In genomic region chr18:21605218-21605617, GRCh38 we compare ENCODE assay signal across 23 cellular contexts. TPM values are rescaled to one million over a fixed set of nuclear protein-coding genes. Genes with fewer than 3 reads are reported as not detected.
DNase-seq lines count a peak whose midpoint lies in the region; ATAC-seq, FAIRE-seq and TF ChIP-seq lines count a peak whose summit lies in the region.
"Had no signal": no experiment of that assay in that cellular context is flagged by ENCODE, and none has a peak within 500 bp of the region (broad histone marks: within the 10 kb centered on the region; RNA-seq: fewer than 3 reads in every experiment).

No MANE protein-coding gene starts in this region.

- no peak overlapping the region for H3K27ac ChIP-seq in CD8-positive, alpha-beta T cell (ENCODE audit: low read depth, low read length)
- H3K27ac ChIP-seq in MM.1S (ENCODE audit: low read length) (peak overlapping the region; percentile 3; the same call in 1 of the 2 replicates), small intestine (ENCODE audit: low read depth in 1 of 2, low read length in 1 of 2) (peak overlapping the region in 1 of 2 donors; percentile 70)
- H3K27ac ChIP-seq: cardiac muscle cell, esophagus squamous epithelium had no signal

- no peaks in the 10 kb centered on the region for H3K27me3 Mint-ChIP-seq in CD8-positive, alpha-beta T cell (ENCODE audit: low read depth)
- H3K27me3 Mint-ChIP-seq: activated CD4-positive, alpha-beta T cell treated with anti-CD3 and anti-CD28 coated beads for 36 hours had no signal

- no peak for TF ChIP-seq CTCF in CD8-positive, alpha-beta T cell (IDR thresholded peaks at IDR 0.05)
- TF ChIP-seq CTCF in MM.1S (IDR thresholded peaks at IDR 0.05; ENCODE audit: low read length), result no peak

- POLR2A ChIA-PET in CD8-positive, alpha-beta T cell (lab: Charles Lee), result no interaction called here

- H3K9me3 Mint-ChIP-seq in CD8-positive, alpha-beta T cell, result no peaks in the 10 kb centered on the region

- no peaks in the 10 kb centered on the region for H3K79me2 ChIP-seq in MM.1S (ENCODE audit: low read length)

- intact Hi-C loops in CD8-positive, alpha-beta T cell (cut with DNase I, micrococcal nuclease), result loop anchor here (2.0 to 10.0 kb wide), 2 partner anchors 78 to 80 kb away; no protein-coding TSS in a partner anchor

- H3K4me1 Mint-ChIP-seq in CD8-positive, alpha-beta T cell (ENCODE audit: low read depth), result peaks cover 11% of the 10 kb centered on the region

- H3F3A ChIP-seq in MM.1S (ENCODE audit: insufficient read depth, low read length), result peaks cover 16% of the 10 kb centered on the region

- no peak overlapping the region for H3K9ac ChIP-seq in MM.1S (ENCODE audit: low read length)
- no peak overlapping the region for H3K9ac ChIP-seq in endocrine pancreas (ENCODE audit: control insufficient read depth, insufficient read depth, low read length)

- in situ Hi-C loops in KBM-7 (cut with MboI; ENCODE audit: low pct_unique_long_range_greater_than_20kb, low sequenced_read_pairs), result no loop called here

- no peaks in the 10 kb centered on the region for H3K27me3 ChIP-seq in CD8-positive, alpha-beta T cell (ENCODE audit: insufficient read depth, low read length)
- H3K27me3 ChIP-seq in MM.1S (replicated peaks; ENCODE audit: insufficient read depth, low read length) (no peaks in the 10 kb centered on the region), endocrine pancreas (ENCODE audit: control insufficient read depth, insufficient read depth, low read length) (no peaks in the 10 kb centered on the region), small intestine (ENCODE audit: control insufficient read depth in 2 of 2, insufficient read depth in 2 of 2, low read length in 2 of 2) (no peaks in the 10 kb centered on the region)
- H3K27me3 ChIP-seq: adrenal gland, cardiac muscle cell, esophagus squamous epithelium had no signal

- FAIRE-seq in small intestine (lab: Jason Lieb, UNC), result no peak
- FAIRE-seq: H54 had no signal

- H3K36me3 ChIP-seq in CD8-positive, alpha-beta T cell (ENCODE audit: insufficient read depth, low read length), result no peaks in the 10 kb centered on the region
- H3K36me3 ChIP-seq in MM.1S (replicated peaks; ENCODE audit: insufficient read depth, low read length) (no peaks in the 10 kb centered on the region), endocrine pancreas (ENCODE audit: control insufficient read depth, insufficient read depth, low read length) (no peaks in the 10 kb centered on the region), small intestine (ENCODE audit: control insufficient read depth in 2 of 2, insufficient read depth in 2 of 2, low read length in 2 of 2) (no peaks in the 10 kb centered on the region)
- H3K36me3 ChIP-seq: adrenal gland, cardiac muscle cell, esophagus squamous epithelium had no signal

- H4K20me1 ChIP-seq in MM.1S (ENCODE audit: insufficient read depth, low read length), result no peaks in the 10 kb centered on the region

- no peak for ATAC-seq in CD8-positive, alpha-beta T cell
- ATAC-seq: activated CD4-positive, alpha-beta T cell treated with anti-CD3 and anti-CD28 coated beads for 36 hours; left cardiac atrium; mucosa of descending colon; right cardiac atrium had no signal

- DNase-seq in CD8-positive, alpha-beta T cell, result no peak
- DNase-seq in MM.1S (no peak), small intestine (peak; percentile 48), cerebellar nuclear complex (lab: John Stamatoyannopoulos, UW) (no peak), DMS153 treated with DMSO at 0.1 percent for 48 hours (lab: John Stamatoyannopoulos, UW; ENCODE audit: unreplicated experiment) (no peak), KBM-7 (no peak), NCI-H2171 treated with DMSO at 0.1 percent for 48 hours (lab: John Stamatoyannopoulos, UW) (no peak)
- DNase-seq: activated CD4-positive, alpha-beta T cell treated with anti-CD3 and anti-CD28 coated beads for 36 hours; activated effector memory CD4-positive, alpha-beta T cell treated with Interleukin-2 at 50 U/mL for 16 hours; adrenal gland; esophagus squamous epithelium; GDM1; left cardiac atrium; mucosa of descending colon; NCI-H1930; NCI-H446; right cardiac atrium; Right ventricle myocardium superior; stimulated activated naive CD4-positive, alpha-beta T cell treated with Interleukin-2 at 50 U/mL for 16 hours; trophoblast cell had no signal

- peaks cover 5% of the 10 kb centered on the region for H3K4me1 ChIP-seq in CD8-positive, alpha-beta T cell (ENCODE audit: insufficient read depth, low read length)
- H3K4me1 ChIP-seq in MM.1S (ENCODE audit: low read length) (peaks cover 7% of the 10 kb centered on the region; the same call in 1 of the 2 replicates), endocrine pancreas (ENCODE audit: control insufficient read depth, insufficient read depth, low read length) (no peaks in the 10 kb centered on the region), small intestine (ENCODE audit: control insufficient read depth in 2 of 2, insufficient read depth in 1 of 2, low read depth in 1 of 2, low read length in 1 of 2) (peaks cover 0 to 3% of the 10 kb centered on the region in 2 donors)
- H3K4me1 ChIP-seq: adrenal gland had no signal

- H3K27ac Mint-ChIP-seq in CD8-positive, alpha-beta T cell, result peak overlapping the region; percentile 68
- H3K27ac Mint-ChIP-seq: activated CD4-positive, alpha-beta T cell treated with anti-CD3 and anti-CD28 coated beads for 36 hours had no signal

- no peak overlapping the region for H3K4me3 Mint-ChIP-seq in CD8-positive, alpha-beta T cell
- H3K4me3 Mint-ChIP-seq: activated CD4-positive, alpha-beta T cell treated with anti-CD3 and anti-CD28 coated beads for 36 hours had no signal

- CTCF ChIA-PET in CD8-positive, alpha-beta T cell (lab: Charles Lee), result interaction anchor here (0.9 kb wide), 1 partner anchor 135 kb away, joined by 3 read pairs; the partner anchor contains the start of gene MIB1

- H3K9me3 ChIP-seq in CD8-positive, alpha-beta T cell (ENCODE audit: low read length), result no peaks in the 10 kb centered on the region
- H3K9me3 ChIP-seq in MM.1S (replicated peaks; ENCODE audit: insufficient read depth, low read length), result no peaks in the 10 kb centered on the region
- H3K9me3 ChIP-seq in endocrine pancreas (ENCODE audit: control insufficient read depth, low read length), result no peaks in the 10 kb centered on the region
- no peaks in the 10 kb centered on the region for H3K9me3 ChIP-seq in small intestine (ENCODE audit: control insufficient read depth, low read depth)
- H3K9me3 ChIP-seq: adrenal gland, esophagus squamous epithelium, mucosa of descending colon had no signal

- no peak overlapping the region for H2AFZ ChIP-seq in MM.1S (ENCODE audit: low read length)

- no peaks in the 10 kb centered on the region for H3K9me2 ChIP-seq in MM.1S (replicated peaks; ENCODE audit: insufficient read depth, low read length)

- H3K4me3 ChIP-seq in CD8-positive, alpha-beta T cell (ENCODE audit: low read depth, low read length), result no peak overlapping the region
- H3K4me3 ChIP-seq in MM.1S (ENCODE audit: low read length) (peak overlapping the region; percentile 23; the same call in 1 of the 2 replicates), endocrine pancreas (ENCODE audit: control insufficient read depth, insufficient read depth, low read length) (peak overlapping the region; percentile 25), small intestine (ENCODE audit: low read depth in 1 of 2, low read length in 2 of 2) (no peak overlapping the region)
- H3K4me3 ChIP-seq: cardiac muscle cell, esophagus squamous epithelium, mucosa of descending colon had no signal

- peaks cover 4% of the 10 kb centered on the region for H3K36me3 Mint-ChIP-seq in CD8-positive, alpha-beta T cell

- H3K4me2 ChIP-seq in MM.1S (ENCODE audit: low read depth, low read length), result peak overlapping the region; percentile 54

RNA-seq across cellular contexts. Expression of gene ESCO1, which starts 4.7 kb away (rescaled TPM):
- 10 to 100 TPM; 37.3 to 38.8 TPM for total RNA-seq in CD8-positive, alpha-beta T cell
- polyA plus RNA-seq in small intestine, result 10 to 100 TPM in 2 of 3 donors, 1 to 10 TPM in 1; 9.4 to 14.3 (median 11.9) TPM

RNA-seq across cellular contexts. Expression of gene SNRPD1, which starts 6.9 kb away (rescaled TPM):
- total RNA-seq in CD8-positive, alpha-beta T cell, result 10 to 100 TPM; 34.5 to 41.1 TPM
- 10 to 100 TPM; 14.1 to 40.9 (median 25.0) TPM for polyA plus RNA-seq in small intestine

Comparison
In these comparisons a context has a peak if more than half of its experiments do, and no peak if none do; other contexts are left out.
1. H3K4me3 ChIP-seq: peak in MM.1S (single experiment) and endocrine pancreas (single experiment); none in CD8-positive, alpha-beta T cell (single experiment) and small intestine (0 of 2).